In the genomic region with DNA sequence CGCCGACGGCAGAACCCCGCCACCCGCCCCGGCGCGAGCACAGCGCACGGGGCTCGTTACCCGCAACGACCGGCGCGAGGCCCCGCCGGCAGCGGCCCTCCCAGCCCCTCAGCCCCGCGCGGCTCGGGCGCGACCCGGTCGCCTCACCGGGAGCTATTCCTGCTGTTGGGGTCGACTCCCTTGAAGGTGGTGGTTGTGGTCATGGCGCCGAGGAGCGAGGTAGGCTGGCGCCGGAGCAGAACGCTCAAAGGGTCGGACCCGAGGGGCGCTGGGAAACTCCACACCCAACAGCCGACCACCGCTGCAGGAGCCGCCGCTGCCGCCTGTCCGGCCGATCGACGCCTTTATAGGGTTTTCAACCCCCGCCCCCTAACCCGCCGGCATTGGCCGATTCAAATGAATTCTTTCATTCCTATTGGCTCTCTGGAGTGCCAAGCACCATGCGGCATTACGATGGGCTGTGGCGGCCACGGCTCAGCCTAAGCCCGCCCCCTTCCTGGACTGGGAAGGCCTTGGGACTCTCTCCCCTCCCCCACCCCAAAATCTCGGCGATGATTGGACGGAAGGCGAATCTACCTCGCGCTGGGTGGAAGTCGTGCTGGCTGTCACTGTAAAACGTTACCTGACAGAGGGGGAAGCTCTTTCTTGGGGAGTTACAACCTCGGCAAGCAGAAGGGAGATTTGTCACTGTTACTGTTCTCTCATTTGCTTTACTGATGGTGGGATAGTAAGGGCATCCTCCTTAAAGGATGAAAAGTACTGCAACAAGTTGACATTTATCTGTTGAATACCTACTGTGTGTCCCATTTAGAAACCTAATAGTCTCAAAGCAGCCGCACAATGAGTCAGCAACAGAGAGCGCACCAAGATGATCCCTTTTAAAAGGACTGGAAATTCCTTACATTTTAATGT, we compare ENCODE assay signal across 8 cellular contexts. TPM values are rescaled to one million over a fixed set of nuclear protein-coding genes. Genes with fewer than 3 reads are reported as not detected.
A peak's percentile ranks its signal among the peaks of the same experiment; 100 is the strongest.
DNase-seq lines count a peak whose midpoint lies in the region; ATAC-seq and TF ChIP-seq lines count a peak whose summit lies in the region.

A gene with protein sequence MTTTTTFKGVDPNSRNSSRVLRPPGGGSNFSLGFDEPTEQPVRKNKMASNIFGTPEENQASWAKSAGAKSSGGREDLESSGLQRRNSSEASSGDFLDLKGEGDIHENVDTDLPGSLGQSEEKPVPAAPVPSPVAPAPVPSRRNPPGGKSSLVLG (minus strand): TSS at position 318 of the 912 bp plus-strand sequence. CDS start 115 bp downstream, at position 203.

- no peak for TF ChIP-seq CTCF in BJ (IDR thresholded peaks at IDR 0.05; ENCODE audit: insufficient read depth, low read depth, low read length)

- peak within 1 kb of the TSS; percentile 96 for H3K27ac Mint-ChIP-seq in activated CD4-positive, alpha-beta T cell treated with anti-CD3 and anti-CD28 coated beads, Interleukin-2, amount 10 ng/mL, durations not matched to agents 24 days and 14 days

- intact Hi-C loops in activated CD4-positive, alpha-beta T cell treated with anti-CD3 and anti-CD28 coated beads, Interleukin-2, amount 10 ng/mL, durations not matched to agents 24 days and 14 days (cut with micrococcal nuclease): loop anchor here (1.0 to 5.0 kb wide), 5 partner anchors 16 to 628 kb away; a partner anchor contains a TSS

- no peaks in the 10 kb centered on the region for H3K27me3 Mint-ChIP-seq in activated CD4-positive, alpha-beta T cell treated with anti-CD3 and anti-CD28 coated beads, Interleukin-2, amount 10 ng/mL, durations not matched to agents 24 days and 14 days

- POLR2A ChIA-PET in BJ (lab: Charles Lee): interaction anchor here (0.6 kb wide), 1 partner anchor 95 kb away, joined by 5 read pairs; no protein-coding TSS in a partner anchor

- no peaks in the 10 kb centered on the region for H3K9me3 Mint-ChIP-seq in activated CD4-positive, alpha-beta T cell treated with anti-CD3 and anti-CD28 coated beads, Interleukin-2, amount 10 ng/mL, durations not matched to agents 24 days and 14 days

- peak within 1 kb of the TSS; percentile 98 for H3K4me3 Mint-ChIP-seq in activated CD4-positive, alpha-beta T cell treated with anti-CD3 and anti-CD28 coated beads, Interleukin-2, amount 10 ng/mL, durations not matched to agents 24 days and 14 days

- DNase-seq in BJ (ENCODE audit: low read depth) (peak; percentile 92), NCI-H526 treated with DMSO at 0.1 percent for 48 hours (lab: John Stamatoyannopoulos, UW) (peak; percentile 97), dedifferentiated amniotic fluid mesenchymal stem cell (ENCODE audit: extremely low spot score) (peak; percentile 99), left lobe of liver (ENCODE audit: low spot score) (peak; percentile 98)
- peak; percentile 99 for DNase-seq in activated CD4-positive, alpha-beta T cell treated with anti-CD3 and anti-CD28 coated beads, Interleukin-2, amount 10 ng/mL, durations not matched to agents 24 days and 14 days
- peak; percentile 97 for DNase-seq in stimulated activated CD4-positive, alpha-beta T cell treated with anti-CD3 and anti-CD28 coated beads, Interleukin-2, amount 100 ng/mL, for 4 hours (ENCODE audit: low read depth)

- peaks cover 30% of the 10 kb centered on the region for H3K4me1 Mint-ChIP-seq in activated CD4-positive, alpha-beta T cell treated with anti-CD3 and anti-CD28 coated beads, Interleukin-2, amount 10 ng/mL, durations not matched to agents 24 days and 14 days

- CTCF ChIA-PET in BJ (lab: Yijun Ruan, JAX): interaction anchor here (0.7 kb wide), 1 partner anchor 19 kb away, joined by 4 read pairs; no protein-coding TSS in a partner anchor

- no peaks in the 10 kb centered on the region for H3K27me3 ChIP-seq in BJ (ENCODE audit: control insufficient read depth, insufficient read depth, low read length)

- ATAC-seq in GM19324 (IDR thresholded peaks at IDR 0.05; ENCODE audit: low FRiP score, unreplicated experiment) (peak; percentile 91), HG03469 (IDR thresholded peaks at IDR 0.05; ENCODE audit: unreplicated experiment) (peak; percentile 74), left lobe of liver (peak; percentile 99)

- no peaks in the 10 kb centered on the region for H3K36me3 ChIP-seq in BJ (ENCODE audit: control insufficient read depth, insufficient read depth, low read length)

- peak within 1 kb of the TSS; percentile 68 for H3K4me3 ChIP-seq in BJ (ENCODE audit: low read depth, low read length)

- H3K36me3 Mint-ChIP-seq in activated CD4-positive, alpha-beta T cell treated with anti-CD3 and anti-CD28 coated beads, Interleukin-2, amount 10 ng/mL, durations not matched to agents 24 days and 14 days (ENCODE audit: low read depth): peaks cover 15% of the 10 kb centered on the region

RNA-seq across cellular contexts. Expression of the gene that starts here (rescaled TPM):
- 65.5 and 111 TPM in 2 replicates for polyA plus RNA-seq in BJ (2011; rRNA removed)
- 24.1 and 24.5 TPM in 2 replicates for polyA minus RNA-seq in BJ (2011; rRNA and poly(A)+ RNA removed)
- 271 and 292 TPM in 2 replicates for total RNA-seq in activated CD4-positive, alpha-beta T cell treated with anti-CD3 and anti-CD28 coated beads, Interleukin-2, amount 10 ng/mL, durations not matched to agents 24 days and 14 days
- 14.8 TPM for total RNA-seq in left lobe of liver

Comparison
In these comparisons a context has a peak if more than half of its experiments do, and no peak if none do; other contexts are left out.
1. Peak in every context shown above with its lines: DNase-seq, ATAC-seq and H3K4me3 ChIP-seq.
2. RNA of the gene that starts here (total RNA-seq): 271 to 292 TPM in activated CD4-positive, alpha-beta T cell treated with anti-CD3 and anti-CD28 coated beads, Interleukin-2, amount 10 ng/mL, durations not matched to agents 24 days and 14 days; 14.8 TPM in left lobe of liver (single experiment); every median in the first group is over 10 times any median in the second.